Comparison of ENCODE assay signal across 26 cellular contexts in genomic region chr15:94943863-94944262, GRCh38.
"Had no signal": no experiment of that assay in that cellular context is flagged by ENCODE, and none has a peak within 500 bp of the region (broad histone marks: within the 10 kb centered on the region; RNA-seq: fewer than 3 reads in every experiment).

No MANE protein-coding gene starts in this region.

- H3K9me3 ChIP-seq: suprapubic skin, testis, thyroid gland, tibial artery, tibial nerve, transverse colon, upper lobe of left lung, upper lobe of right lung, uterus, vagina had no signal

- H3K36me3 ChIP-seq: stomach, suprapubic skin, thoracic aorta, thyroid gland, tibial artery, tibial nerve, transverse colon, upper lobe of left lung, upper lobe of right lung, uterus, vagina had no signal

- H3K4me3 ChIP-seq: stomach, suprapubic skin, testis, thoracic aorta, thyroid gland, tibial artery, tibial nerve, transverse colon, upper lobe of left lung, upper lobe of right lung, uterus, vagina had no signal

- ATAC-seq: stimulated activated effector memory CD8-positive, alpha-beta T cell treated with anti-CD3 and anti-CD28 coated beads, Interleukin-12 subunit alpha, Interleukin-12 subunit beta, amount 100 ng/mL, for 72 hours; stimulated activated memory B cell treated with anti-CD40 and anti-IgM and Interleukin-4, amounts not matched to agents 10 μg/mL and 1 μg/mL and 100 μg/mL, for 72 hours; stimulated activated naive B cell treated with anti-CD40 and anti-IgM and Interleukin-4, amounts not matched to agents 10 μg/mL and 1 μg/mL and 100 μg/mL, for 72 hours; stimulated activated naive CD8-positive, alpha-beta T cell treated with anti-CD3 and anti-CD28 coated beads, Interleukin-15, amount 100 ng/mL, for 72 hours; stimulated activated naive CD8-positive, alpha-beta T cell treated with anti-CD3 and anti-CD28 coated beads, Interleukin-15, Interleukin-2, amounts not matched to agents 100 U/mL and 50 U/mL, for 24 hours; upper lobe of right lung had no signal

- H3K4me1 ChIP-seq: stomach, suprapubic skin, testis, thyroid gland, transverse colon, upper lobe of left lung, upper lobe of right lung, uterus, vagina had no signal

- H3K27ac ChIP-seq: stomach, suprapubic skin, testis, thoracic aorta, thyroid gland, tibial artery, transverse colon, upper lobe of left lung, upper lobe of right lung, uterus, vagina had no signal

- DNase-seq: stimulated activated CD4-positive, alpha-beta T cell treated with anti-CD3 and anti-CD28 coated beads, Interleukin-2, amount 100 ng/mL, for 48 hours; stimulated activated CD4-positive, alpha-beta T cell treated with anti-CD3 and anti-CD28 coated beads, Interleukin-4, amount 100 ng/mL, for 1 hour; stimulated activated CD4-positive, alpha-beta T cell treated with anti-CD3 and anti-CD28 coated beads, Interleukin-4, amount 100 ng/mL, for 24 hours; stimulated activated CD4-positive, alpha-beta T cell treated with anti-CD3 and anti-CD28 coated beads, Interleukin-4, amount 100 ng/mL, for 4 hours; stimulated activated CD8-positive, alpha-beta memory T cell treated with anti-CD3 and anti-CD28 coated beads, Interleukin-4, amount 100 ng/mL, for 48 hours; stimulated activated naive B cell treated with anti-CD40 and anti-IgM and Interleukin-4, amounts not matched to agents 10 μg/mL and 1 μg/mL and 100 μg/mL, for 72 hours; stimulated activated naive CD4-positive, alpha-beta T cell; stimulated activated naive CD4-positive, alpha-beta T cell treated with Interleukin-2 at 50 U/mL for 16 hours; stimulated activated naive CD8-positive, alpha-beta T cell treated with anti-CD3 and anti-CD28 coated beads, Interleukin-15, amount 100 ng/mL, for 72 hours; stimulated activated naive CD8-positive, alpha-beta T cell treated with anti-CD3 and anti-CD28 coated beads, Interleukin-15, Interleukin-2, amounts not matched to agents 100 U/mL and 50 U/mL, for 24 hours; stomach; substantia nigra; testis; thyroid gland; tibial artery; transverse colon; trophoblast cell; upper lobe of left lung; upper lobe of right lung; uterus had no signal

- H3K27me3 ChIP-seq: stomach, suprapubic skin, testis, thyroid gland, tibial artery, tibial nerve, transverse colon, upper lobe of left lung, upper lobe of right lung, vagina had no signal
